ENCODE assay signal across 1 cellular context in the genomic region with DNA sequence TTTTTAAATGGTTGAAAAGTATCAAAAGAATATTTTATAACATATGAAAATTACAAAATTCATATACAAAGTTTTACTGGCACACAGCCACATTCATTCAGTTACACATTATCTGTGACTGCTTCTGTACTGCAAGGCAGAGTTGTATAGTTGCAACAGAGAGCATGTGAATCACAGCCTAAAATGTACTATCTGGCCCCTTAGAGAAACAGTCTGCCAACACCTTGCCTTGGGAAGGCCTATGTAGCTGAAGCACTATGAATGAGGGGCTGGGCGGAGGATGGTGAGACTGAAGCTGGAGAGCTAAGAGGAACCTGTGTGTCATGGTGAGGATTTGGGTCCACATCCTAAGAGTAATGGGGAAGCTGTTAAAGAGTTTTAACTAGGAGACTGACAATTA.
TF ChIP-seq lines count a peak whose summit lies in the region.

No MANE protein-coding gene starts in this region.

TF ChIP-seq in HepG2, 621 proteins besides CTCF, POLR2A, EP300 and RAD21 (continued from another document):
- TF ChIP-seq, protein P1, sequence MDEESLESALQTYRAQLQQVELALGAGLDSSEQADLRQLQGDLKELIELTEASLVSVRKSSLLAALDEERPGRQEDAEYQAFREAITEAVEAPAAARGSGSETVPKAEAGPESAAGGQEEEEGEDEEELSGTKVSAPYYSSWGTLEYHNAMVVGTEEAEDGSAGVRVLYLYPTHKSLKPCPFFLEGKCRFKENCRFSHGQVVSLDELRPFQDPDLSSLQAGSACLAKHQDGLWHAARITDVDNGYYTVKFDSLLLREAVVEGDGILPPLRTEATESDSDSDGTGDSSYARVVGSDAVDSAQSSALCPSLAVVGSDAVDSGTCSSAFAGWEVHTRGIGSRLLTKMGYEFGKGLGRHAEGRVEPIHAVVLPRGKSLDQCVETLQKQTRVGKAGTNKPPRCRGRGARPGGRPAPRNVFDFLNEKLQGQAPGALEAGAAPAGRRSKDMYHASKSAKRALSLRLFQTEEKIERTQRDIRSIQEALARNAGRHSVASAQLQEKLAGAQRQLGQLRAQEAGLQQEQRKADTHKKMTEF (CRISPR knock-in tag; IDR thresholded peaks at IDR 0.05), result no peak
- TF ChIP-seq, protein P2, sequence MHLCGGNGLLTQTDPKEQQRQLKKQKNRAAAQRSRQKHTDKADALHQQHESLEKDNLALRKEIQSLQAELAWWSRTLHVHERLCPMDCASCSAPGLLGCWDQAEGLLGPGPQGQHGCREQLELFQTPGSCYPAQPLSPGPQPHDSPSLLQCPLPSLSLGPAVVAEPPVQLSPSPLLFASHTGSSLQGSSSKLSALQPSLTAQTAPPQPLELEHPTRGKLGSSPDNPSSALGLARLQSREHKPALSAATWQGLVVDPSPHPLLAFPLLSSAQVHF (CRISPR knock-in tag; IDR thresholded peaks at IDR 0.05), result no peak
- TF ChIP-seq ZNF337 (CRISPR knock-in tag; IDR thresholded peaks at IDR 0.05; ENCODE audit: borderline replicate concordance, low read depth), result no peak
- no peak for TF ChIP-seq CREBL2 (CRISPR knock-in tag; IDR thresholded peaks at IDR 0.05; ENCODE audit: borderline replicate concordance)
- no peak for TF ChIP-seq KDM5A (IDR thresholded peaks at IDR 0.05; ENCODE audit: borderline replicate concordance, low read length)
- no peak for TF ChIP-seq ZNF674 (CRISPR knock-in tag; IDR thresholded peaks at IDR 0.05; ENCODE audit: low read depth)
